In the genomic region with DNA sequence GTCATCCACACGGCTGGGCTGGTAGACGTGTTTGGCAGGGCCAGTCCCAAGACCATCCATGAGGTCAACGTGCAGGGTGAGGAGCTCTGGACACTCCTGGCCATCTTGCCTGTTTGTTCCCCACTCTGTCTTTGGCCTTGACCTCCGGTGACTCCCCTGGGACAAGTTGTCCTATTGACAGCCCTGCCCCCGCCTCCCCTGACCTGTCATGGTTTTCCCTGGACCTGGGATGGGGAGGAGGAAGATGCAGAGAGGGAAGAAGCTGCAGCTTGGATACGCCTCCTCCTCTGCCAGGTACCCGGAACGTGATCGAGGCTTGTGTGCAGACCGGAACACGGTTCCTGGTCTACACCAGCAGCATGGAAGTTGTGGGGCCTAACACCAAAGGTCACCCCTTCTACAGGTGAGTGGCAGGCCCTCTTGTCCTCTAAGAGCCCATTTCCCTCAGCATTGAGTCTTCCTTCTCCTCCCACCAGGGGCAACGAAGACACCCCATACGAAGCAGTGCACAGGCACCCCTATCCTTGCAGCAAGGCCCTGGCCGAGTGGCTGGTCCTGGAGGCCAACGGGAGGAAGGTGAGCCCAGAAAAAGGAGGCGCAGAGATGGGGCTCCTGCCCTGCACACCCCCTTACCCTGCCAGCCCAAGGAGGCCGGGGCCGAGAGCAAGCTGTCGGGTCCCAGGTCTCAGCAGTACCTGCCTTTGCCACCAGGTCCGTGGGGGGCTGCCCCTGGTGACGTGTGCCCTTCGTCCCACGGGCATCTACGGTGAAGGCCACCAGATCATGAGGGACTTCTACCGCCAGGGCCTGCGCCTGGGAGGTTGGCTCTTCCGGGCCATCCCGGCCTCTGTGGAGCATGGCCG, we compare ENCODE assay signal across 13 cellular contexts. TPM values are rescaled to one million over a fixed set of nuclear protein-coding genes. Genes with fewer than 3 reads are reported as not detected.
DNase-seq lines count a peak whose midpoint lies in the region; ATAC-seq, FAIRE-seq and TF ChIP-seq lines count a peak whose summit lies in the region.
"Had no signal": no experiment of that assay in that cellular context is flagged by ENCODE, and none has a peak within 500 bp of the region (broad histone marks: within the 10 kb centered on the region; RNA-seq: fewer than 3 reads in every experiment).

No MANE protein-coding gene starts in this region.

- POLR2A ChIA-PET in GM12878 (lab: Charles Lee) = interaction anchor here (0.9 to 1.2 kb wide), 2 partner anchors 8 to 12 kb away, joined by 3 read pairs; no protein-coding TSS in a partner anchor

- no peak for TF ChIP-seq POLR2A in GM12878 (IDR thresholded peaks at IDR 0.05; ENCODE audit: low read depth, low read length)

- BruUV-seq in Calu3 (replicated peaks; lab: Mats Ljungman, UMichigan) (TSS peak; percentile 20), GM12878 (replicated peaks; lab: Mats Ljungman, UMichigan) (no TSS peak)

- no peaks in the 10 kb centered on the region for H3K4me1 ChIP-seq in GM12878 (ENCODE audit: control insufficient read depth, insufficient read depth, low read length)

- H3K79me2 ChIP-seq in GM12878 (ENCODE audit: control insufficient read depth, insufficient read depth, low read length) = no peaks in the 10 kb centered on the region

- RAD21 ChIA-PET in GM12878 (lab: Charles Lee; ENCODE audit: unreplicated experiment) = interaction anchor here (0.9 to 2.9 kb wide), 7 partner anchors 9 to 882 kb away, joined by 3 to 25 read pairs (median 5); a partner anchor contains a TSS

- no peak overlapping the region for H3K27ac Mint-ChIP-seq in Calu3 (ENCODE audit: unreplicated experiment)
- H3K27ac Mint-ChIP-seq in mesothelial cell of epicardium = no peak overlapping the region
- H3K27ac Mint-ChIP-seq: activated naive CD8-positive, alpha-beta T cell had no signal

- no peak overlapping the region for H2AFZ ChIP-seq in GM12878 (ENCODE audit: control insufficient read depth, low read depth, low read length)

- H3K4me2 ChIP-seq in GM12878 (ENCODE audit: control insufficient read depth, insufficient read depth) = no peak overlapping the region

- H3K36me3 ChIP-seq in GM12878 (ENCODE audit: control insufficient read depth in 2 of 2, insufficient read depth in 2 of 2, low read length in 1 of 2) = peaks cover 5 to 17% of the 10 kb centered on the region in 2 experiments

- TF ChIP-seq CTCF in Calu3 (IDR thresholded peaks at IDR 0.05; ENCODE audit: unreplicated experiment) = no peak
- TF ChIP-seq CTCF in GM12878 (IDR thresholded peaks at IDR 0.05 in 2 of 3, conservative IDR thresholded peaks at IDR 0.05 in 1 of 3; ENCODE audit: control insufficient read depth in 2 of 3, extremely low read depth in 1 of 3, insufficient read depth in 1 of 3, low read depth in 3 of 3, low read length in 3 of 3) = no peak
- TF ChIP-seq CTCF in mesothelial cell of epicardium (IDR thresholded peaks at IDR 0.05; ENCODE audit: unreplicated experiment) = peak; percentile 23

- no peaks in the 10 kb centered on the region for H3K27me3 ChIP-seq in GM12878 (replicated peaks in 1 of 2; ENCODE audit: control insufficient read depth in 2 of 2, insufficient read depth in 2 of 2, low read length in 1 of 2)
- H3K27me3 ChIP-seq: heart left ventricle had no signal

- intact Hi-C loops in Calu3 (cut with micrococcal nuclease; ENCODE audit: unreplicated experiment) (loop anchor here (5.0 to 10.0 kb wide), 5 partner anchors 46 to 398 kb away; a partner anchor contains a TSS), GM12878 (cut with micrococcal nuclease; ENCODE audit: unreplicated experiment) (no loop called here)

- H4K20me1 ChIP-seq in GM12878 (ENCODE audit: control insufficient read depth, insufficient read depth) = no peaks in the 10 kb centered on the region

- no peaks in the 10 kb centered on the region for H3K9me3 Mint-ChIP-seq in Calu3 (ENCODE audit: low read depth, unreplicated experiment)
- H3K9me3 Mint-ChIP-seq in mesothelial cell of epicardium = no peaks in the 10 kb centered on the region

- H3K4me1 Mint-ChIP-seq in Calu3 (ENCODE audit: low read depth, unreplicated experiment) (no peaks in the 10 kb centered on the region), mesothelial cell of epicardium (peaks cover 5% of the 10 kb centered on the region)

- no peaks in the 10 kb centered on the region for H3K9me3 ChIP-seq in GM12878 (replicated peaks; ENCODE audit: control insufficient read depth, insufficient read depth, low read length)
- H3K9me3 ChIP-seq: heart left ventricle had no signal

- FAIRE-seq in GM12878 (lab: Jason Lieb, UNC) = no peak
- FAIRE-seq: GM19239, kidney, RCC 7860 had no signal

- H3K4me3 Mint-ChIP-seq in Calu3 (ENCODE audit: low read depth, unreplicated experiment) (no peak overlapping the region), mesothelial cell of epicardium (no peak overlapping the region)
- H3K4me3 Mint-ChIP-seq: activated naive CD8-positive, alpha-beta T cell had no signal

- no peak overlapping the region for H3K9ac ChIP-seq in GM12878 (ENCODE audit: control insufficient read depth, insufficient read depth, low read length)

- TF ChIP-seq EP300 in GM12878 (IDR thresholded peaks at IDR 0.05; ENCODE audit: borderline replicate concordance in 1 of 2, control insufficient read depth in 1 of 2, low read depth in 2 of 2, low read length in 2 of 2) = no peak

- H3K36me3 Mint-ChIP-seq in Calu3 (ENCODE audit: insufficient read depth, unreplicated experiment) (peaks cover 44% of the 10 kb centered on the region), mesothelial cell of epicardium (peaks cover 6% of the 10 kb centered on the region)
- H3K36me3 Mint-ChIP-seq: activated naive CD8-positive, alpha-beta T cell had no signal

- no peak overlapping the region for H3K27ac ChIP-seq in GM12878 (ENCODE audit: control insufficient read depth, insufficient read depth)

- SMC1A ChIA-PET in GM12878 (lab: Charles Lee; ENCODE audit: uncharacterized antibody, unreplicated experiment) = interaction anchor here (1.0 to 2.8 kb wide), 7 partner anchors 12 to 456 kb away, joined by 3 to 11 read pairs (median 5); a partner anchor contains a TSS

- WGBS in GM12878 (ENCODE audit: insufficient coverage, insufficient replicate concordance, low lambda C conversion rate, missing lambda C conversion rate) = 90% methylated on average over 29 of the region's 29 CpGs

- H3K27me3 Mint-ChIP-seq in Calu3 (ENCODE audit: unreplicated experiment) (no peaks in the 10 kb centered on the region), mesothelial cell of epicardium (ENCODE audit: low read depth) (no peaks in the 10 kb centered on the region)
- H3K27me3 Mint-ChIP-seq: activated naive CD8-positive, alpha-beta T cell had no signal

- no peak for TF ChIP-seq RAD21 in GM12878 (IDR thresholded peaks at IDR 0.05; ENCODE audit: insufficient read depth, low read depth, low read length)

- H3K4me3 ChIP-seq in GM12878 = no peak overlapping the region

- no peak for DNase-seq in Calu3
- DNase-seq in GM12878 (ENCODE audit: low read depth, low spot score) = no peak
- DNase-seq in mesothelial cell of epicardium (ENCODE audit: low spot score in 2 of 2, unreplicated experiment in 2 of 2) = no peak
- DNase-seq in NCI-H510A (lab: John Stamatoyannopoulos, UW) = no peak
- no peak for DNase-seq in NCI-H446 (lab: John Stamatoyannopoulos, UW)
- no peak for DNase-seq in ACHN
- DNase-seq: activated CD4-positive, CD25-positive, alpha-beta regulatory T cell had no signal

- ATAC-seq in GM12878 = no peak

- in situ Hi-C loops in GM12878 (cut with MboI) (loop anchor here (5.0 to 25.0 kb wide), 2 partner anchors 111 to 451 kb away; a partner anchor contains a TSS), ACHN (cut with HindIII; ENCODE audit: low pct_ligation_motif_present, low pct_unique_long_range_greater_than_20kb, low sequenced_read_pairs) (no loop called here)

- CTCF ChIA-PET in Calu3 (lab: Charles Lee) (interaction anchor here (0.6 to 2.4 kb wide), 22 partner anchors 7 to 887 kb away, joined by 3 to 22 read pairs (median 7); a partner anchor contains a TSS), GM12878 (lab: Yijun Ruan, JAX) (interaction anchor here (0.8 to 2.8 kb wide), 17 partner anchors 9 to 882 kb away, joined by 3 to 17 read pairs (median 6); a partner anchor contains a TSS)

RNA-seq across cellular contexts. Expression of a gene that starts 1.4 kb away (rescaled TPM):
- total RNA-seq in Calu3 (2022) = 25.3 and 29.2 TPM in 2 replicates
- total RNA-seq in GM12878 (2013; cell fraction: nucleolus; rRNA removed) = 1.9 and 2.2 TPM in 2 replicates
- 1.0 and 1.3 TPM in 2 replicates for total RNA-seq in GM12878 (2014; rRNA removed)
- 0.18 and 0.32 TPM in 2 replicates for total RNA-seq in GM12878 (2014; rRNA removed; fragmentation: Illumina TruSeq; extraction: Trizol)
- total RNA-seq in GM12878 (2021) = 1.1 and 1.3 TPM in 2 replicates
- 0.16 TPM for polyA plus RNA-seq in GM12878 (2011; ENCODE audit: low read depth)
- 0.27 and 0.65 TPM in 2 replicates for polyA plus RNA-seq in GM12878 (2011; rRNA removed)
- 1.3 and 1.9 TPM in 2 replicates for polyA plus RNA-seq in GM12878 (2011; cell fraction: cytosol; rRNA removed)
- polyA plus RNA-seq in GM12878 (2011; cell fraction: nucleus; rRNA removed) = 4.5 and 6.1 TPM in 2 replicates
- polyA plus RNA-seq in GM12878 (2012) = 0.37 and 0.42 TPM in 2 replicates
- polyA plus RNA-seq in GM12878 (2014; fragmentation: Illumina TruSeq; extraction: Trizol) = 0.17 and 0.48 TPM in 2 replicates
- under 1 TPM; 0.18 to 0.40 TPM for polyA plus RNA-seq in GM12878 (2014; fragmentation: Nextera tagmentation; extraction: Ambion mirVana)
- polyA plus RNA-seq in GM12878 (2014; rRNA removed) = 1.5 and 1.8 TPM in 2 replicates
- under 1 TPM in 1 of 2 experiments, not detected in 1; 0.46 TPM for polyA plus RNA-seq in GM12878 (2016; fragmentation: Nextera tagmentation; extraction: Ambion mirVana)
- 0.46 TPM in 1 of 2 replicates, not detected in the other for polyA minus RNA-seq in GM12878 (2011; rRNA and poly(A)+ RNA removed)
- polyA minus RNA-seq in GM12878 (2011; cell fraction: cytosol; rRNA and poly(A)+ RNA removed) = not detected in 2 replicates
- 0.60 and 1.4 TPM in 2 replicates for polyA minus RNA-seq in GM12878 (2011; cell fraction: nucleus; rRNA and poly(A)+ RNA removed)
- total RNA-seq in mesothelial cell of epicardium = 3.5 to 4.0 TPM (median 3.6 TPM) in 3 replicates

RNA-seq across cellular contexts. Expression of a gene that starts 24.1 kb away (rescaled TPM):
- total RNA-seq in Calu3 (2022) = 0.61 and 1.3 TPM in 2 replicates
- total RNA-seq in GM12878 (2013; cell fraction: nucleolus; rRNA removed) = 11.5 and 14.2 TPM in 2 replicates
- total RNA-seq in GM12878 (2014; rRNA removed) = 0.56 and 1.9 TPM in 2 replicates
- total RNA-seq in GM12878 (2014; rRNA removed; fragmentation: Illumina TruSeq; extraction: Trizol) = 1.5 and 2.3 TPM in 2 replicates
- 2.2 and 2.4 TPM in 2 replicates for total RNA-seq in GM12878 (2021)
- polyA plus RNA-seq in GM12878 (2011; ENCODE audit: low read depth) = 1.0 TPM
- polyA plus RNA-seq in GM12878 (2011; rRNA removed) = 1.7 and 2.0 TPM in 2 replicates
- 2.7 and 2.8 TPM in 2 replicates for polyA plus RNA-seq in GM12878 (2011; cell fraction: cytosol; rRNA removed)
- polyA plus RNA-seq in GM12878 (2011; cell fraction: nucleus; rRNA removed) = 14.4 and 15.4 TPM in 2 replicates
- 2.4 and 2.8 TPM in 2 replicates for polyA plus RNA-seq in GM12878 (2012)
- 1.5 and 3.3 TPM in 2 replicates for polyA plus RNA-seq in GM12878 (2014; fragmentation: Illumina TruSeq; extraction: Trizol)
- polyA plus RNA-seq in GM12878 (2014; fragmentation: Nextera tagmentation; extraction: Ambion mirVana) = under 1 TPM; 0.22 to 0.66 TPM
- 2.5 and 3.1 TPM in 2 replicates for polyA plus RNA-seq in GM12878 (2014; rRNA removed)
- under 1 TPM; 0.29 to 0.71 TPM for polyA plus RNA-seq in GM12878 (2016; fragmentation: Nextera tagmentation; extraction: Ambion mirVana)
- polyA minus RNA-seq in GM12878 (2011; rRNA and poly(A)+ RNA removed) = 6.7 and 9.7 TPM in 2 replicates
- 0.94 and 4.3 TPM in 2 replicates for polyA minus RNA-seq in GM12878 (2011; cell fraction: cytosol; rRNA and poly(A)+ RNA removed)
- polyA minus RNA-seq in GM12878 (2011; cell fraction: nucleus; rRNA and poly(A)+ RNA removed) = 7.4 and 10.0 TPM in 2 replicates
- 4.9 to 5.9 TPM (median 5.2 TPM) in 3 replicates for total RNA-seq in mesothelial cell of epicardium
- total RNA-seq: HT-29 had no signal

RNA-seq across cellular contexts. Expression of a gene that starts 28.8 kb away (rescaled TPM):
- total RNA-seq in Calu3 (2022) (28.8 and 30.5 TPM in 2 replicates), GM12878 (2014; rRNA removed) (1.7 and 3.6 TPM in 2 replicates), GM12878 (2014; rRNA removed; fragmentation: Illumina TruSeq; extraction: Trizol) (2.0 and 2.1 TPM in 2 replicates), GM12878 (2021) (20.6 and 25.9 TPM in 2 replicates), mesothelial cell of epicardium (30.8 to 39.1 TPM (median 36.4 TPM) in 3 replicates)
- 9.8 and 13.3 TPM in 2 replicates for total RNA-seq in GM12878 (2013; cell fraction: nucleolus; rRNA removed)
- polyA plus RNA-seq in GM12878 (2011; ENCODE audit: low read depth) = 7.8 TPM
- polyA plus RNA-seq in GM12878 (2011; rRNA removed) (0.37 and 1.5 TPM in 2 replicates), GM12878 (2014; fragmentation: Illumina TruSeq; extraction: Trizol) (8.9 and 11.4 TPM in 2 replicates), GM12878 (2014; fragmentation: Nextera tagmentation; extraction: Ambion mirVana) (under 1 TPM; 0.02 to 0.18 TPM), GM12878 (2014; rRNA removed) (10.6 and 15.2 TPM in 2 replicates), GM12878 (2016; fragmentation: Nextera tagmentation; extraction: Ambion mirVana) (1 to 10 TPM; 6.1 to 7.4 TPM)
- 1.5 and 1.6 TPM in 2 replicates for polyA plus RNA-seq in GM12878 (2011; cell fraction: cytosol; rRNA removed)
- 9.6 and 18.4 TPM in 2 replicates for polyA plus RNA-seq in GM12878 (2011; cell fraction: nucleus; rRNA removed)
- polyA plus RNA-seq in GM12878 (2012) = 9.9 and 23.0 TPM in 2 replicates
- polyA minus RNA-seq in GM12878 (2011; rRNA and poly(A)+ RNA removed) = 1.6 and 2.2 TPM in 2 replicates
- 4.3 and 11.0 TPM in 2 replicates for polyA minus RNA-seq in GM12878 (2011; cell fraction: cytosol; rRNA and poly(A)+ RNA removed)
- polyA minus RNA-seq in GM12878 (2011; cell fraction: nucleus; rRNA and poly(A)+ RNA removed) = 3.6 and 8.7 TPM in 2 replicates

RNA-seq across cellular contexts. Expression of a gene that starts 37.5 kb away (rescaled TPM):
- total RNA-seq in Calu3 (2022) (14.7 and 15.4 TPM in 2 replicates), GM12878 (2014; rRNA removed) (19.5 and 22.4 TPM in 2 replicates), GM12878 (2014; rRNA removed; fragmentation: Illumina TruSeq; extraction: Trizol) (7.0 and 7.2 TPM in 2 replicates), GM12878 (2021) (17.3 TPM in 2 replicates), mesothelial cell of epicardium (25.8 to 28.2 TPM (median 26.2 TPM) in 3 replicates)
- 14.8 and 15.5 TPM in 2 replicates for total RNA-seq in GM12878 (2013; cell fraction: nucleolus; rRNA removed)
- 9.1 TPM for polyA plus RNA-seq in GM12878 (2011; ENCODE audit: low read depth)
- polyA plus RNA-seq in GM12878 (2011; rRNA removed) (8.3 and 15.2 TPM in 2 replicates), GM12878 (2014; fragmentation: Illumina TruSeq; extraction: Trizol) (5.6 and 8.6 TPM in 2 replicates), GM12878 (2014; fragmentation: Nextera tagmentation; extraction: Ambion mirVana) (1 to 10 TPM; 3.4 to 8.5 TPM), GM12878 (2014; rRNA removed) (18.6 and 19.7 TPM in 2 replicates), GM12878 (2016; fragmentation: Nextera tagmentation; extraction: Ambion mirVana) (10 to 100 TPM; 21.3 to 21.9 TPM)
- polyA plus RNA-seq in GM12878 (2011; cell fraction: cytosol; rRNA removed) = 23.5 and 26.1 TPM in 2 replicates
- 12.2 and 17.5 TPM in 2 replicates for polyA plus RNA-seq in GM12878 (2011; cell fraction: nucleus; rRNA removed)
- polyA plus RNA-seq in GM12878 (2012) = 19.4 and 25.7 TPM in 2 replicates
- polyA minus RNA-seq in GM12878 (2011; rRNA and poly(A)+ RNA removed) = 16.2 and 26.9 TPM in 2 replicates
- 6.3 and 9.1 TPM in 2 replicates for polyA minus RNA-seq in GM12878 (2011; cell fraction: cytosol; rRNA and poly(A)+ RNA removed)
- 8.0 and 8.9 TPM in 2 replicates for polyA minus RNA-seq in GM12878 (2011; cell fraction: nucleus; rRNA and poly(A)+ RNA removed)

RNA-seq across cellular contexts. Expression of a gene that starts 47.0 kb away (rescaled TPM):
- 100 and 104 TPM in 2 replicates for total RNA-seq in Calu3 (2022)
- total RNA-seq in GM12878 (2013; cell fraction: nucleolus; rRNA removed) = 28.6 and 35.6 TPM in 2 replicates
- total RNA-seq in GM12878 (2014; rRNA removed) = 13.8 and 14.0 TPM in 2 replicates
- total RNA-seq in GM12878 (2014; rRNA removed; fragmentation: Illumina TruSeq; extraction: Trizol) = 14.9 and 16.3 TPM in 2 replicates
- total RNA-seq in GM12878 (2021) = 37.6 and 41.9 TPM in 2 replicates
- 35.0 TPM for polyA plus RNA-seq in GM12878 (2011; ENCODE audit: low read depth)
- polyA plus RNA-seq in GM12878 (2011; rRNA removed) = 22.2 and 36.0 TPM in 2 replicates
- polyA plus RNA-seq in GM12878 (2011; cell fraction: cytosol; rRNA removed) = 34.1 and 41.6 TPM in 2 replicates
- polyA plus RNA-seq in GM12878 (2011; cell fraction: nucleus; rRNA removed) = 105 and 107 TPM in 2 replicates
- polyA plus RNA-seq in GM12878 (2012) = 54.5 and 57.3 TPM in 2 replicates
- 16.2 and 22.0 TPM in 2 replicates for polyA plus RNA-seq in GM12878 (2014; fragmentation: Illumina TruSeq; extraction: Trizol)
- polyA plus RNA-seq in GM12878 (2014; fragmentation: Nextera tagmentation; extraction: Ambion mirVana) = 1 to 10 TPM; 3.3 to 8.5 TPM
- polyA plus RNA-seq in GM12878 (2014; rRNA removed) = 31.8 and 33.3 TPM in 2 replicates
- polyA plus RNA-seq in GM12878 (2016; fragmentation: Nextera tagmentation; extraction: Ambion mirVana) = 10 to 100 TPM; 23.2 to 25.1 TPM
- 30.6 and 33.3 TPM in 2 replicates for polyA minus RNA-seq in GM12878 (2011; rRNA and poly(A)+ RNA removed)
- 11.4 and 13.0 TPM in 2 replicates for polyA minus RNA-seq in GM12878 (2011; cell fraction: cytosol; rRNA and poly(A)+ RNA removed)
- 10.6 and 22.5 TPM in 2 replicates for polyA minus RNA-seq in GM12878 (2011; cell fraction: nucleus; rRNA and poly(A)+ RNA removed)
- 39.2 to 42.8 TPM (median 40.2 TPM) in 3 replicates for total RNA-seq in mesothelial cell of epicardium
